Comparison of ENCODE assay signal across 1 cellular context in the genomic region with DNA sequence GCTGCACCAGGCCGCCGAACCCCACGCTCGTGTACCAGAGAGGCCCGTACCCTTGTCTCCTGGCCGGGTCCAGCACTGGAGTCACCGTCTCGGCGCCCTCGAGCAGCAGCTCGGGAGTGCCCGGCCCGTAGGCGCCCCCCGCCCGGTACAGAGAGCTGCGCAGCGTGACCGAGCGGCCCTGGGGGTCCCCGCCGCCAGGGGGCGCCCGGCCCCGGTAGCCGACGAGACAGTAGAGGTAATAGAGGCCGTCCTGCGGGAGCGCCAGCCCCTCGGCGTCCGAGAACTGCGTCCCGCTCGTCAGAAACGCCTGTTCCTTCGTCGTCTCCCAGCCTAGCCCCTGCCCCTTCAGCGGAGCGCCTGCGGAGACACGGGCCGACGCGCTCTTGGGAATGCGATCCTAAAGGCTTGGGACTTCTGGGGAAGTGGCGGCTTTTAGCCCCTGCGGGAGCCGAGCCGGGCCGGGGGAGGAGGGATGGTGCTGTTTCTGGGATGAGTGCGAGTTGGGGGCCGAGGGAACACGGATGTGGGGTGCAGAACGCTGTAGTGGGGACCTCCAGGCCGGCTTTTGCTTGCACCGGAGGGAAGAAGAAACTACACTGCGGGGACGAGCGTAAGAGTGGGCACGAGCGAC.
A peak's percentile ranks its signal among the peaks of the same experiment; 100 is the strongest.
TF ChIP-seq lines count a peak whose summit lies in the region.

No MANE protein-coding gene starts in this region.

TF ChIP-seq in HEK293, 187 proteins besides CTCF, POLR2A, EP300 and RAD21 (continued from another document):
- TF ChIP-seq, protein P1, sequence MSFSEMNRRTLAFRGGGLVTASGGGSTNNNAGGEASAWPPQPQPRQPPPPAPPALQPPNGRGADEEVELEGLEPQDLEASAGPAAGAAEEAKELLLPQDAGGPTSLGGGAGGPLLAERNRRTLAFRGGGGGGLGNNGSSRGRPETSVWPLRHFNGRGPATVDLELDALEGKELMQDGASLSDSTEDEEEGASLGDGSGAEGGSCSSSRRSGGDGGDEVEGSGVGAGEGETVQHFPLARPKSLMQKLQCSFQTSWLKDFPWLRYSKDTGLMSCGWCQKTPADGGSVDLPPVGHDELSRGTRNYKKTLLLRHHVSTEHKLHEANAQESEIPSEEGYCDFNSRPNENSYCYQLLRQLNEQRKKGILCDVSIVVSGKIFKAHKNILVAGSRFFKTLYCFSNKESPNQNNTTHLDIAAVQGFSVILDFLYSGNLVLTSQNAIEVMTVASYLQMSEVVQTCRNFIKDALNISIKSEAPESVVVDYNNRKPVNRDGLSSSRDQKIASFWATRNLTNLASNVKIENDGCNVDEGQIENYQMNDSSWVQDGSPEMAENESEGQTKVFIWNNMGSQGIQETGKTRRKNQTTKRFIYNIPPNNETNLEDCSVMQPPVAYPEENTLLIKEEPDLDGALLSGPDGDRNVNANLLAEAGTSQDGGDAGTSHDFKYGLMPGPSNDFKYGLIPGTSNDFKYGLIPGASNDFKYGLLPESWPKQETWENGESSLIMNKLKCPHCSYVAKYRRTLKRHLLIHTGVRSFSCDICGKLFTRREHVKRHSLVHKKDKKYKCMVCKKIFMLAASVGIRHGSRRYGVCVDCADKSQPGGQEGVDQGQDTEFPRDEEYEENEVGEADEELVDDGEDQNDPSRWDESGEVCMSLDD (tag by site-specific recombination; IDR thresholded peaks at IDR 0.05), result peak; percentile 85
- peak; percentile 24; the same call in 1 of the 2 replicates for TF ChIP-seq ZNF76 (tag by site-specific recombination; IDR thresholded peaks at IDR 0.05; ENCODE audit: borderline replicate concordance, low read depth)
- TF ChIP-seq ZNF2 (tag by site-specific recombination; IDR thresholded peaks at IDR 0.05), result peak; percentile 75; the same call in 1 of the 2 replicates
- peak; percentile 61; the same call in 1 of the 2 replicates for TF ChIP-seq ZSCAN30 (tag by site-specific recombination; IDR thresholded peaks at IDR 0.05)
- TF ChIP-seq GLIS2 (tag by site-specific recombination; IDR thresholded peaks at IDR 0.05), result peak; percentile 88
- TF ChIP-seq, protein P2, sequence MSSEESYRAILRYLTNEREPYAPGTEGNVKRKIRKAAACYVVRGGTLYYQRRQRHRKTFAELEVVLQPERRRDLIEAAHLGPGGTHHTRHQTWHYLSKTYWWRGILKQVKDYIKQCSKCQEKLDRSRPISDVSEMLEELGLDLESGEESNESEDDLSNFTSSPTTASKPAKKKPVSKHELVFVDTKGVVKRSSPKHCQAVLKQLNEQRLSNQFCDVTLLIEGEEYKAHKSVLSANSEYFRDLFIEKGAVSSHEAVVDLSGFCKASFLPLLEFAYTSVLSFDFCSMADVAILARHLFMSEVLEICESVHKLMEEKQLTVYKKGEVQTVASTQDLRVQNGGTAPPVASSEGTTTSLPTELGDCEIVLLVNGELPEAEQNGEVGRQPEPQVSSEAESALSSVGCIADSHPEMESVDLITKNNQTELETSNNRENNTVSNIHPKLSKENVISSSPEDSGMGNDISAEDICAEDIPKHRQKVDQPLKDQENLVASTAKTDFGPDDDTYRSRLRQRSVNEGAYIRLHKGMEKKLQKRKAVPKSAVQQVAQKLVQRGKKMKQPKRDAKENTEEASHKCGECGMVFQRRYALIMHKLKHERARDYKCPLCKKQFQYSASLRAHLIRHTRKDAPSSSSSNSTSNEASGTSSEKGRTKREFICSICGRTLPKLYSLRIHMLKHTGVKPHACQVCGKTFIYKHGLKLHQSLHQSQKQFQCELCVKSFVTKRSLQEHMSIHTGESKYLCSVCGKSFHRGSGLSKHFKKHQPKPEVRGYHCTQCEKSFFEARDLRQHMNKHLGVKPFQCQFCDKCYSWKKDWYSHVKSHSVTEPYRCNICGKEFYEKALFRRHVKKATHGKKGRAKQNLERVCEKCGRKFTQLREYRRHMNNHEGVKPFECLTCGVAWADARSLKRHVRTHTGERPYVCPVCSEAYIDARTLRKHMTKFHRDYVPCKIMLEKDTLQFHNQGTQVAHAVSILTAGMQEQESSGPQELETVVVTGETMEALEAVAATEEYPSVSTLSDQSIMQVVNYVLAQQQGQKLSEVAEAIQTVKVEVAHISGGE (tag by site-specific recombination; conservative IDR thresholded peaks at IDR 0.05; ENCODE audit: low read depth), result no peak
- peak; percentile 77 for TF ChIP-seq ZBTB8A (tag by site-specific recombination; IDR thresholded peaks at IDR 0.05)
- peak; percentile 65 for TF ChIP-seq ZNF629 (tag by site-specific recombination; IDR thresholded peaks at IDR 0.05)
- peak; percentile 61 for TF ChIP-seq ZIC2 (tag by site-specific recombination; IDR thresholded peaks at IDR 0.05)
- TF ChIP-seq YY1 (tag by site-specific recombination; IDR thresholded peaks at IDR 0.05), result 0 out of 2 replicates have a peak, but pooled peaks have one; percentile 15
- TF ChIP-seq KLF16 (tag by site-specific recombination; IDR thresholded peaks at IDR 0.05), result 0 out of 2 replicates have a peak, but pooled peaks have one; percentile 21
- TF ChIP-seq HOXA7 (CRISPR knock-in tag; IDR thresholded peaks at IDR 0.05; ENCODE audit: borderline replicate concordance), result no peak
- TF ChIP-seq ZNF155 (tag by site-specific recombination; IDR thresholded peaks at IDR 0.05), result no peak
- TF ChIP-seq ZBTB7A (tag by site-specific recombination; IDR thresholded peaks at IDR 0.05; ENCODE audit: low read depth), result peak; percentile 77; the same call in 1 of the 2 replicates
- TF ChIP-seq OSR2 (tag by site-specific recombination; IDR thresholded peaks at IDR 0.05), result peak; percentile 90
- TF ChIP-seq SP7 (tag by site-specific recombination; IDR thresholded peaks at IDR 0.05), result peak; percentile 46; the same call in 1 of the 2 replicates
- peak; percentile 52 for TF ChIP-seq GLIS1 (tag by site-specific recombination; IDR thresholded peaks at IDR 0.05)
- TF ChIP-seq, protein P3, sequence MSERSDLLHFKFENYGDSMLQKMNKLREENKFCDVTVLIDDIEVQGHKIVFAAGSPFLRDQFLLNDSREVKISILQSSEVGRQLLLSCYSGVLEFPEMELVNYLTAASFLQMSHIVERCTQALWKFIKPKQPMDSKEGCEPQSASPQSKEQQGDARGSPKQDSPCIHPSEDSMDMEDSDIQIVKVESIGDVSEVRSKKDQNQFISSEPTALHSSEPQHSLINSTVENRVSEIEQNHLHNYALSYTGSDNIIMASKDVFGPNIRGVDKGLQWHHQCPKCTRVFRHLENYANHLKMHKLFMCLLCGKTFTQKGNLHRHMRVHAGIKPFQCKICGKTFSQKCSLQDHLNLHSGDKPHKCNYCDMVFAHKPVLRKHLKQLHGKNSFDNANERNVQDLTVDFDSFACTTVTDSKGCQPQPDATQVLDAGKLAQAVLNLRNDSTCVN (tag by site-specific recombination; optimal IDR thresholded peaks at IDR 0.05), result peak; percentile 78
- TF ChIP-seq ZNF654 (tag by site-specific recombination; IDR thresholded peaks at IDR 0.05; ENCODE audit: low read depth), result peak; percentile 18; the same call in 1 of the 2 replicates
- TF ChIP-seq ZNF600 (tag by site-specific recombination; IDR thresholded peaks at IDR 0.05), result peak; percentile 70
- peak; percentile 36; the same call in 1 of the 2 replicates for TF ChIP-seq SP2 (tag by site-specific recombination; IDR thresholded peaks at IDR 0.05)
- TF ChIP-seq, protein P4, sequence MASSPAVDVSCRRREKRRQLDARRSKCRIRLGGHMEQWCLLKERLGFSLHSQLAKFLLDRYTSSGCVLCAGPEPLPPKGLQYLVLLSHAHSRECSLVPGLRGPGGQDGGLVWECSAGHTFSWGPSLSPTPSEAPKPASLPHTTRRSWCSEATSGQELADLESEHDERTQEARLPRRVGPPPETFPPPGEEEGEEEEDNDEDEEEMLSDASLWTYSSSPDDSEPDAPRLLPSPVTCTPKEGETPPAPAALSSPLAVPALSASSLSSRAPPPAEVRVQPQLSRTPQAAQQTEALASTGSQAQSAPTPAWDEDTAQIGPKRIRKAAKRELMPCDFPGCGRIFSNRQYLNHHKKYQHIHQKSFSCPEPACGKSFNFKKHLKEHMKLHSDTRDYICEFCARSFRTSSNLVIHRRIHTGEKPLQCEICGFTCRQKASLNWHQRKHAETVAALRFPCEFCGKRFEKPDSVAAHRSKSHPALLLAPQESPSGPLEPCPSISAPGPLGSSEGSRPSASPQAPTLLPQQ (tag by site-specific recombination; IDR thresholded peaks at IDR 0.05), result peak; percentile 64
- 0 out of 2 replicates have a peak, but pooled peaks have one; percentile 18 for TF ChIP-seq GLI4 (tag by site-specific recombination; IDR thresholded peaks at IDR 0.05)
- peak; percentile 18; the same call in 1 of the 2 replicates for TF ChIP-seq ZBTB48 (tag by site-specific recombination; IDR thresholded peaks at IDR 0.05)
- TF ChIP-seq ZXDB (tag by site-specific recombination; IDR thresholded peaks at IDR 0.05), result peak; percentile 87
- TF ChIP-seq, protein P5, sequence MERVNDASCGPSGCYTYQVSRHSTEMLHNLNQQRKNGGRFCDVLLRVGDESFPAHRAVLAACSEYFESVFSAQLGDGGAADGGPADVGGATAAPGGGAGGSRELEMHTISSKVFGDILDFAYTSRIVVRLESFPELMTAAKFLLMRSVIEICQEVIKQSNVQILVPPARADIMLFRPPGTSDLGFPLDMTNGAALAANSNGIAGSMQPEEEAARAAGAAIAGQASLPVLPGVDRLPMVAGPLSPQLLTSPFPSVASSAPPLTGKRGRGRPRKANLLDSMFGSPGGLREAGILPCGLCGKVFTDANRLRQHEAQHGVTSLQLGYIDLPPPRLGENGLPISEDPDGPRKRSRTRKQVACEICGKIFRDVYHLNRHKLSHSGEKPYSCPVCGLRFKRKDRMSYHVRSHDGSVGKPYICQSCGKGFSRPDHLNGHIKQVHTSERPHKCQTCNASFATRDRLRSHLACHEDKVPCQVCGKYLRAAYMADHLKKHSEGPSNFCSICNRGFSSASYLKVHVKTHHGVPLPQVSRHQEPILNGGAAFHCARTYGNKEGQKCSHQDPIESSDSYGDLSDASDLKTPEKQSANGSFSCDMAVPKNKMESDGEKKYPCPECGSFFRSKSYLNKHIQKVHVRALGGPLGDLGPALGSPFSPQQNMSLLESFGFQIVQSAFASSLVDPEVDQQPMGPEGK (tag by site-specific recombination; IDR thresholded peaks at IDR 0.05), result peak; percentile 59
- no peak for TF ChIP-seq ZNF114 (tag by site-specific recombination; IDR thresholded peaks at IDR 0.05)
- TF ChIP-seq, protein P6, sequence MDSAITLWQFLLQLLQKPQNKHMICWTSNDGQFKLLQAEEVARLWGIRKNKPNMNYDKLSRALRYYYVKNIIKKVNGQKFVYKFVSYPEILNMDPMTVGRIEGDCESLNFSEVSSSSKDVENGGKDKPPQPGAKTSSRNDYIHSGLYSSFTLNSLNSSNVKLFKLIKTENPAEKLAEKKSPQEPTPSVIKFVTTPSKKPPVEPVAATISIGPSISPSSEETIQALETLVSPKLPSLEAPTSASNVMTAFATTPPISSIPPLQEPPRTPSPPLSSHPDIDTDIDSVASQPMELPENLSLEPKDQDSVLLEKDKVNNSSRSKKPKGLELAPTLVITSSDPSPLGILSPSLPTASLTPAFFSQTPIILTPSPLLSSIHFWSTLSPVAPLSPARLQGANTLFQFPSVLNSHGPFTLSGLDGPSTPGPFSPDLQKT (IDR thresholded peaks at IDR 0.05; ENCODE audit: borderline replicate concordance, low read depth, low read length), result no peak
- TF ChIP-seq ZNF501 (tag by site-specific recombination; IDR thresholded peaks at IDR 0.05), result 0 out of 2 replicates have a peak, but pooled peaks have one; percentile 1
- peak; percentile 85; the same call in 1 of the 2 replicates for TF ChIP-seq ZNF660 (tag by site-specific recombination; IDR thresholded peaks at IDR 0.05)
- peak; percentile 52 for TF ChIP-seq ZNF324 (tag by site-specific recombination; IDR thresholded peaks at IDR 0.05)
- TF ChIP-seq IKZF3 (tag by site-specific recombination; IDR thresholded peaks at IDR 0.05), result peak; percentile 46; the same call in 1 of the 2 replicates
- no peak for TF ChIP-seq ZFP41 (tag by site-specific recombination; IDR thresholded peaks at IDR 0.05; ENCODE audit: borderline replicate concordance)
- peak; percentile 77 for TF ChIP-seq ZNF335 (tag by site-specific recombination; conservative IDR thresholded peaks at IDR 0.05)
